ENCODE assay signal across 36 cellular contexts in the genomic region with DNA sequence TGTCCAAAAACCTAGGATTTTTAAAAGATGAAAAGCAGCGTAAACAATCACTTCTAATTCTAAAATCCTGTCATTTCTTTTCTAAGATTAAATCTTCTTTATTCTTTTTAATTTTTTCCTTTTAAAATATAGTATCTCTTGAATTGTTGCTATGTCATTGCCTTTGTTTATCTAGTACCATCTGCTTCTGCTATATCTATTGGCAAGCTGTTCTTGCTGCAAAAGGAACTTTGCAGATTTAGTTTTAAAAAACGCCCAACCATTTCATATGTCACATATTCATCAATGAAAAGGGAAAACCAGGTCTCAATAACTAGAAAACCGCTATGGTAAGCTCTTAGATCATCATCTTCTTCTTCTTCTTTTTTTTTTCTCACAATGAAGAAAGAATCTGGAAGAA.
"Had no signal": no experiment of that assay in that cellular context is flagged by ENCODE, and none has a peak within 500 bp of the region (broad histone marks: within the 10 kb centered on the region; RNA-seq: fewer than 3 reads in every experiment).

No MANE protein-coding gene starts in this region.

- H3K27me3 Mint-ChIP-seq: activated CD4-positive, alpha-beta T cell treated with anti-CD3 and anti-CD28 coated beads for 36 hours; activated naive CD4-positive, alpha-beta T cell treated with anti-CD3 and anti-CD28 coated beads, Interleukin-2, amount 50 U/mL, for 24 hours; activated naive CD8-positive, alpha-beta T cell; activated naive CD8-positive, alpha-beta T cell treated with anti-CD3 and anti-CD28 coated beads, Interleukin-2, amount 50 U/mL, for 24 hours; activated T-cell treated with anti-CD3 and anti-CD28 coated beads, Interleukin-2, amount 50 U/mL, for 24 hours; central memory CD8-positive, alpha-beta T cell had no signal

- H3K4me3 Mint-ChIP-seq: activated CD4-positive, alpha-beta memory T cell treated with anti-CD3 and anti-CD28 coated beads, Interleukin-2, amount 10 ng/mL, durations not matched to agents 7 days and 5 days; activated CD4-positive, alpha-beta T cell treated with anti-CD3 and anti-CD28 coated beads for 36 hours; activated CD4-positive, alpha-beta T cell treated with anti-CD3 and anti-CD28 coated beads, Interleukin-2, amount 10 ng/mL, durations not matched to agents 7 days and 5 days; activated CD8-positive, alpha-beta memory T cell treated with anti-CD3 and anti-CD28 coated beads, Interleukin-2, amount 10 ng/mL, durations not matched to agents 7 days and 5 days; activated CD8-positive, alpha-beta T cell treated with anti-CD3 and anti-CD28 coated beads, Interleukin-2, amount 10 ng/mL, durations not matched to agents 7 days and 5 days; activated naive CD4-positive, alpha-beta T cell treated with anti-CD3 and anti-CD28 coated beads, Interleukin-2, amount 10 ng/mL, durations not matched to agents 7 days and 5 days; activated naive CD4-positive, alpha-beta T cell treated with anti-CD3 and anti-CD28 coated beads, Interleukin-2, amount 50 U/mL, for 24 hours; activated naive CD8-positive, alpha-beta T cell; activated naive CD8-positive, alpha-beta T cell treated with anti-CD3 and anti-CD28 coated beads, Interleukin-2, amount 10 ng/mL, durations not matched to agents 7 days and 5 days; activated naive CD8-positive, alpha-beta T cell treated with anti-CD3 and anti-CD28 coated beads, Interleukin-2, amount 50 U/mL, for 24 hours; activated T-cell treated with anti-CD3 and anti-CD28 coated beads, Interleukin-2, amount 50 U/mL, for 24 hours; brain; central memory CD8-positive, alpha-beta T cell; T-helper 1 cell treated with Interleukin-12 subunit alpha and Interleukin-12 subunit beta and Interleukin-4 antibody, amounts not matched to agents 30 μg/mL and 1 μg/mL, for 36 hours; T-helper 2 cell treated with Interferon-gamma antibody and Interleukin-4, amounts not matched to agents 5 μg/mL and 100 μg/mL, for 36 hours; WTC11 had no signal

- H3K36me3 Mint-ChIP-seq: activated CD8-positive, alpha-beta memory T cell treated with anti-CD3 and anti-CD28 coated beads, Interleukin-2, amount 10 ng/mL, durations not matched to agents 7 days and 5 days; activated naive CD4-positive, alpha-beta T cell treated with anti-CD3 and anti-CD28 coated beads, Interleukin-2, amount 10 ng/mL, durations not matched to agents 7 days and 5 days; activated naive CD8-positive, alpha-beta T cell; activated naive CD8-positive, alpha-beta T cell treated with anti-CD3 and anti-CD28 coated beads, Interleukin-2, amount 10 ng/mL, durations not matched to agents 7 days and 5 days; brain; WTC11 had no signal

- H3K4me1 ChIP-seq: ascending aorta had no signal

- H3K27ac ChIP-seq: ascending aorta, cardiac muscle cell, WERI-Rb-1 had no signal

- H3K9me3 ChIP-seq: ascending aorta had no signal

- DNase-seq: activated CD4-positive, alpha-beta memory T cell treated with anti-CD3 and anti-CD28 coated beads, Interleukin-2, amount 10 ng/mL, durations not matched to agents 7 days and 5 days; activated CD4-positive, alpha-beta T cell treated with anti-CD3 and anti-CD28 coated beads for 1 hour; activated CD4-positive, alpha-beta T cell treated with anti-CD3 and anti-CD28 coated beads for 36 hours; activated CD4-positive, alpha-beta T cell treated with anti-CD3 and anti-CD28 coated beads for 48 hours; activated CD4-positive, alpha-beta T cell treated with anti-CD3 and anti-CD28 coated beads, Interleukin-2, amount 10 ng/mL, durations not matched to agents 7 days and 5 days; activated CD4-positive, alpha-beta T cell treated with anti-CD3 and anti-CD28 coated beads, Interleukin-2, amount 50 U/mL, for 48 hours; activated CD4-positive, CD25-positive, alpha-beta regulatory T cell; activated CD8-positive, alpha-beta memory T cell treated with anti-CD3 and anti-CD28 coated beads for 24 hours; activated CD8-positive, alpha-beta T cell treated with anti-CD3 and anti-CD28 coated beads, Interleukin-2, amount 10 ng/mL, durations not matched to agents 7 days and 5 days; activated effector memory CD4-positive, alpha-beta T cell treated with Interleukin-2 at 50 U/mL for 16 hours; activated gamma-delta T cell; activated naive CD4-positive, alpha-beta T cell treated with anti-CD3 and anti-CD28 coated beads, Interleukin-2, amount 10 ng/mL, durations not matched to agents 7 days and 5 days; activated naive CD4-positive, alpha-beta T cell treated with Interleukin-2 at 50 U/mL for 16 hours; activated naive CD8-positive, alpha-beta T cell treated with anti-CD3 and anti-CD28 coated beads, Interleukin-2, amount 10 ng/mL, durations not matched to agents 7 days and 5 days; activated naive CD8-positive, alpha-beta T cell treated with anti-CD3 and anti-CD28 coated beads, Interleukin-2, amount 50 U/mL, for 24 hours; activated T-cell treated with anti-CD3 and anti-CD28 coated beads, Interleukin-2, amount 50 U/mL, for 24 hours; activated T-cell treated with anti-CD3 and anti-CD28 coated beads, Interleukin-2, amount 50 U/mL, for 48 hours; amygdala; anterior cingulate cortex; caudate nucleus; cerebellar nuclear complex; T-helper 1 cell; T-helper 2 cell; T-helper 9 cell; WERI-Rb-1 had no signal

- H3K27me3 ChIP-seq: ascending aorta, cardiac muscle cell had no signal

- H3K36me3 ChIP-seq: ascending aorta, cardiac muscle cell, WERI-Rb-1 had no signal

- H3K4me3 ChIP-seq: ascending aorta, cardiac muscle cell had no signal

- H3K27ac Mint-ChIP-seq: activated CD4-positive, alpha-beta memory T cell treated with anti-CD3 and anti-CD28 coated beads, Interleukin-2, amount 10 ng/mL, durations not matched to agents 7 days and 5 days; activated CD4-positive, alpha-beta T cell treated with anti-CD3 and anti-CD28 coated beads for 36 hours; activated CD4-positive, alpha-beta T cell treated with anti-CD3 and anti-CD28 coated beads, Interleukin-2, amount 10 ng/mL, durations not matched to agents 7 days and 5 days; activated CD8-positive, alpha-beta memory T cell treated with anti-CD3 and anti-CD28 coated beads, Interleukin-2, amount 10 ng/mL, durations not matched to agents 7 days and 5 days; activated CD8-positive, alpha-beta T cell treated with anti-CD3 and anti-CD28 coated beads, Interleukin-2, amount 10 ng/mL, durations not matched to agents 7 days and 5 days; activated naive CD4-positive, alpha-beta T cell treated with anti-CD3 and anti-CD28 coated beads, Interleukin-2, amount 10 ng/mL, durations not matched to agents 7 days and 5 days; activated naive CD4-positive, alpha-beta T cell treated with anti-CD3 and anti-CD28 coated beads, Interleukin-2, amount 50 U/mL, for 24 hours; activated naive CD8-positive, alpha-beta T cell; activated naive CD8-positive, alpha-beta T cell treated with anti-CD3 and anti-CD28 coated beads, Interleukin-2, amount 10 ng/mL, durations not matched to agents 7 days and 5 days; activated naive CD8-positive, alpha-beta T cell treated with anti-CD3 and anti-CD28 coated beads, Interleukin-2, amount 50 U/mL, for 24 hours; activated T-cell treated with anti-CD3 and anti-CD28 coated beads, Interleukin-2, amount 50 U/mL, for 24 hours; activated T-helper 2 cell treated with anti-CD3 and anti-CD28 coated beads, Interferon-gamma antibody, Interleukin-2, Interleukin-4, amounts not matched to agents 10 μg/mL and 5 μg/mL and 100 μg/mL, durations not matched to agents 14 hours and 24 hours and 36 hours; T-helper 1 cell treated with Interleukin-12 subunit alpha and Interleukin-12 subunit beta and Interleukin-4 antibody, amounts not matched to agents 30 μg/mL and 1 μg/mL, for 36 hours; T-helper 2 cell treated with Interferon-gamma antibody and Interleukin-4, amounts not matched to agents 5 μg/mL and 100 μg/mL, for 36 hours; WTC11 had no signal

- H3K4me1 Mint-ChIP-seq: activated CD4-positive, alpha-beta memory T cell treated with anti-CD3 and anti-CD28 coated beads, Interleukin-2, amount 10 ng/mL, durations not matched to agents 7 days and 5 days; activated CD4-positive, alpha-beta T cell treated with anti-CD3 and anti-CD28 coated beads for 36 hours; activated CD4-positive, alpha-beta T cell treated with anti-CD3 and anti-CD28 coated beads, Interleukin-2, amount 10 ng/mL, durations not matched to agents 7 days and 5 days; activated CD8-positive, alpha-beta memory T cell treated with anti-CD3 and anti-CD28 coated beads, Interleukin-2, amount 10 ng/mL, durations not matched to agents 7 days and 5 days; activated naive CD4-positive, alpha-beta T cell treated with anti-CD3 and anti-CD28 coated beads, Interleukin-2, amount 10 ng/mL, durations not matched to agents 7 days and 5 days; activated naive CD4-positive, alpha-beta T cell treated with anti-CD3 and anti-CD28 coated beads, Interleukin-2, amount 50 U/mL, for 24 hours; activated naive CD8-positive, alpha-beta T cell treated with anti-CD3 and anti-CD28 coated beads, Interleukin-2, amount 10 ng/mL, durations not matched to agents 7 days and 5 days; activated naive CD8-positive, alpha-beta T cell treated with anti-CD3 and anti-CD28 coated beads, Interleukin-2, amount 50 U/mL, for 24 hours; brain; central memory CD8-positive, alpha-beta T cell; WTC11 had no signal

- H3K9me3 Mint-ChIP-seq: activated CD4-positive, alpha-beta memory T cell treated with anti-CD3 and anti-CD28 coated beads, Interleukin-2, amount 10 ng/mL, durations not matched to agents 7 days and 5 days; activated CD4-positive, alpha-beta T cell treated with anti-CD3 and anti-CD28 coated beads, Interleukin-2, amount 10 ng/mL, durations not matched to agents 7 days and 5 days; activated naive CD4-positive, alpha-beta T cell treated with anti-CD3 and anti-CD28 coated beads, Interleukin-2, amount 10 ng/mL, durations not matched to agents 7 days and 5 days; activated naive CD4-positive, alpha-beta T cell treated with anti-CD3 and anti-CD28 coated beads, Interleukin-2, amount 50 U/mL, for 24 hours; activated naive CD8-positive, alpha-beta T cell treated with anti-CD3 and anti-CD28 coated beads, Interleukin-2, amount 10 ng/mL, durations not matched to agents 7 days and 5 days; activated naive CD8-positive, alpha-beta T cell treated with anti-CD3 and anti-CD28 coated beads, Interleukin-2, amount 50 U/mL, for 24 hours; activated T-cell treated with anti-CD3 and anti-CD28 coated beads, Interleukin-2, amount 50 U/mL, for 24 hours; activated T-helper 2 cell treated with anti-CD3 and anti-CD28 coated beads, Interferon-gamma antibody, Interleukin-2, Interleukin-4, amounts not matched to agents 10 μg/mL and 5 μg/mL and 100 μg/mL, durations not matched to agents 14 hours and 24 hours and 36 hours; central memory CD8-positive, alpha-beta T cell; T-helper 1 cell treated with Interleukin-12 subunit alpha and Interleukin-12 subunit beta and Interleukin-4 antibody, amounts not matched to agents 30 μg/mL and 1 μg/mL, for 36 hours; T-helper 2 cell treated with Interferon-gamma antibody and Interleukin-4, amounts not matched to agents 5 μg/mL and 100 μg/mL, for 36 hours; WTC11 had no signal
